Comparison of ENCODE assay signal across 21 cellular contexts in genomic region chr9:71941060-71941568, GRCh38. TPM values are rescaled to one million over a fixed set of nuclear protein-coding genes. Genes with fewer than 3 reads are reported as not detected.
DNase-seq lines count a peak whose midpoint lies in the region; ATAC-seq and TF ChIP-seq lines count a peak whose summit lies in the region.
"Had no signal": no experiment of that assay in that cellular context is flagged by ENCODE, and none has a peak within 500 bp of the region (broad histone marks: within the 10 kb centered on the region; RNA-seq: fewer than 3 reads in every experiment).

No MANE protein-coding gene starts in this region.

- ATAC-seq in PC-3 (no peak), foreskin keratinocyte (peak; percentile 13), right cardiac atrium (no peak), GM18858 (IDR thresholded peaks at IDR 0.05; ENCODE audit: unreplicated experiment) (no peak)
- ATAC-seq: left lobe of liver; stimulated activated naive B cell treated with anti-CD40 and anti-IgM and Interleukin-4, amounts not matched to agents 10 μg/mL and 1 μg/mL and 100 μg/mL, for 72 hours; T-cell had no signal

- H3K9ac ChIP-seq in PC-3 (ENCODE audit: low read length), result no peak overlapping the region

- POLR2A ChIA-PET in PC-3 (lab: Charles Lee; ENCODE audit: unreplicated experiment), result no interaction called here
- POLR2A ChIA-PET in activated CD4-positive, alpha-beta T cell treated with anti-CD3 and anti-CD28 coated beads, Interleukin-2, amount 10 ng/mL, durations not matched to agents 7 days and 5 days (lab: Charles Lee), result no interaction called here

- no peak overlapping the region for H3K4me3 ChIP-seq in PC-3 (ENCODE audit: low read length)
- no peak overlapping the region for H3K4me3 ChIP-seq in brain microvascular endothelial cell (ENCODE audit: low read depth, low read length)
- H3K4me3 ChIP-seq in right cardiac atrium (ENCODE audit: low read length), result no peak overlapping the region
- H3K4me3 ChIP-seq: MG63 had no signal

- intact Hi-C loops in PC-3 (cut with micrococcal nuclease) (no loop called here), right cardiac atrium (cut with DNase I) (no loop called here)

- H3K4me1 ChIP-seq in PC-3 (ENCODE audit: insufficient read depth, low read length), result peaks cover 36% of the 10 kb centered on the region
- peaks cover 69% of the 10 kb centered on the region for H3K4me1 ChIP-seq in foreskin keratinocyte
- H3K4me1 ChIP-seq in right cardiac atrium (ENCODE audit: control insufficient read depth, insufficient read depth, low read length), result no peaks in the 10 kb centered on the region

- H3K9me2 ChIP-seq in PC-3 (replicated peaks; ENCODE audit: low read length), result no peaks in the 10 kb centered on the region

- H3K27ac Mint-ChIP-seq in activated CD4-positive, alpha-beta T cell treated with anti-CD3 and anti-CD28 coated beads, Interleukin-2, amount 10 ng/mL, durations not matched to agents 7 days and 5 days, result no peak overlapping the region
- H3K27ac Mint-ChIP-seq: activated CD4-positive, alpha-beta T cell treated with anti-CD3 and anti-CD28 coated beads, Interleukin-2, amount 10 ng/mL, durations not matched to agents 24 days and 14 days; activated T-helper 2 cell treated with anti-CD3 and anti-CD28 coated beads, Interferon-gamma antibody, Interleukin-2, Interleukin-4, amounts not matched to agents 10 μg/mL and 5 μg/mL and 100 μg/mL, durations not matched to agents 14 hours and 24 hours and 36 hours; stimulated activated naive B cell treated with anti-CD40 and anti-IgM and Interleukin-4, amounts not matched to agents 10 μg/mL and 1 μg/mL and 100 μg/mL, for 72 hours; T-cell had no signal

- no peaks in the 10 kb centered on the region for H3K9me3 Mint-ChIP-seq in activated CD4-positive, alpha-beta T cell treated with anti-CD3 and anti-CD28 coated beads, Interleukin-2, amount 10 ng/mL, durations not matched to agents 7 days and 5 days
- H3K9me3 Mint-ChIP-seq: activated CD4-positive, alpha-beta T cell treated with anti-CD3 and anti-CD28 coated beads, Interleukin-2, amount 10 ng/mL, durations not matched to agents 24 days and 14 days; activated T-helper 2 cell treated with anti-CD3 and anti-CD28 coated beads, Interferon-gamma antibody, Interleukin-2, Interleukin-4, amounts not matched to agents 10 μg/mL and 5 μg/mL and 100 μg/mL, durations not matched to agents 14 hours and 24 hours and 36 hours; CD8-positive, alpha-beta memory T cell; nephron; stimulated activated naive B cell treated with anti-CD40 and anti-IgM and Interleukin-4, amounts not matched to agents 10 μg/mL and 1 μg/mL and 100 μg/mL, for 72 hours; T-cell had no signal

- no peaks in the 10 kb centered on the region for H3K27me3 ChIP-seq in PC-3 (ENCODE audit: low read length)
- no peaks in the 10 kb centered on the region for H3K27me3 ChIP-seq in brain microvascular endothelial cell (replicated peaks)
- H3K27me3 ChIP-seq in foreskin keratinocyte, result no peaks in the 10 kb centered on the region
- no peaks in the 10 kb centered on the region for H3K27me3 ChIP-seq in right cardiac atrium (ENCODE audit: control insufficient read depth, insufficient read depth)
- H3K27me3 ChIP-seq: MG63 had no signal

- H3K36me3 ChIP-seq in PC-3 (ENCODE audit: low read depth, low read length) (no peaks in the 10 kb centered on the region), brain microvascular endothelial cell (replicated peaks) (no peaks in the 10 kb centered on the region)
- H3K36me3 ChIP-seq: MG63 had no signal

- in situ Hi-C loops in brain microvascular endothelial cell (cut with HindIII; ENCODE audit: low pct_ligation_motif_present, low sequenced_read_pairs), result no loop called here

- H3K79me2 ChIP-seq in PC-3 (ENCODE audit: low read length), result peaks cover 21% of the 10 kb centered on the region

- no peaks in the 10 kb centered on the region for H3K36me3 Mint-ChIP-seq in activated CD4-positive, alpha-beta T cell treated with anti-CD3 and anti-CD28 coated beads, Interleukin-2, amount 10 ng/mL, durations not matched to agents 7 days and 5 days (ENCODE audit: low read depth)
- H3K36me3 Mint-ChIP-seq: CD8-positive, alpha-beta memory T cell; stimulated activated naive B cell treated with anti-CD40 and anti-IgM and Interleukin-4, amounts not matched to agents 10 μg/mL and 1 μg/mL and 100 μg/mL, for 72 hours had no signal

- H3K27ac ChIP-seq in PC-3 (ENCODE audit: low read length), result no peak overlapping the region
- no peak overlapping the region for H3K27ac ChIP-seq in brain microvascular endothelial cell
- no peak overlapping the region for H3K27ac ChIP-seq in foreskin keratinocyte
- H3K27ac ChIP-seq in right cardiac atrium (ENCODE audit: low read length), result no peak overlapping the region

- no peak overlapping the region for H2AFZ ChIP-seq in PC-3 (ENCODE audit: low read length)

- DNase-seq in EH (ENCODE audit: low read depth) (peak; percentile 73), PC-3 (peak; percentile 19), brain microvascular endothelial cell (peak; percentile 22), foreskin keratinocyte (peak in 1 of 2 donors; percentile 49), right cardiac atrium (no peak), NCI-H345 (lab: John Stamatoyannopoulos, UW) (no peak)
- DNase-seq in activated CD4-positive, alpha-beta T cell treated with anti-CD3 and anti-CD28 coated beads, Interleukin-2, amount 10 ng/mL, durations not matched to agents 7 days and 5 days, result no peak
- DNase-seq: activated CD4-positive, alpha-beta T cell treated with anti-CD3 and anti-CD28 coated beads, Interleukin-2, amount 10 ng/mL, durations not matched to agents 24 days and 14 days; CD8-positive, alpha-beta memory T cell; H7; MG63; midbrain; posterior cingulate gyrus; SHP77; stimulated activated CD4-positive, alpha-beta T cell treated with anti-CD3 and anti-CD28 coated beads, Interleukin-1b, Interleukin-23, amount 100 ng/mL, for 48 hours; stimulated activated naive B cell treated with anti-CD40 and anti-IgM and Interleukin-4, amounts not matched to agents 10 μg/mL and 1 μg/mL and 100 μg/mL, for 72 hours; T-cell had no signal

- H3K4me2 ChIP-seq in PC-3 (ENCODE audit: low read length), result 0 out of 2 replicates have a peak overlapping the region, but pooled peaks have one; percentile 17

- no peaks in the 10 kb centered on the region for H3K27me3 Mint-ChIP-seq in activated CD4-positive, alpha-beta T cell treated with anti-CD3 and anti-CD28 coated beads, Interleukin-2, amount 10 ng/mL, durations not matched to agents 7 days and 5 days
- H3K27me3 Mint-ChIP-seq: activated CD4-positive, alpha-beta T cell treated with anti-CD3 and anti-CD28 coated beads, Interleukin-2, amount 10 ng/mL, durations not matched to agents 24 days and 14 days; CD8-positive, alpha-beta memory T cell; stimulated activated naive B cell treated with anti-CD40 and anti-IgM and Interleukin-4, amounts not matched to agents 10 μg/mL and 1 μg/mL and 100 μg/mL, for 72 hours; T-cell had no signal

- BruUV-seq in PC-3 (replicated peaks; lab: Mats Ljungman, UMichigan), result no TSS peak

- CTCF ChIA-PET in PC-3 (lab: Charles Lee), result no interaction called here
- CTCF ChIA-PET in activated CD4-positive, alpha-beta T cell treated with anti-CD3 and anti-CD28 coated beads, Interleukin-2, amount 10 ng/mL, durations not matched to agents 7 days and 5 days (lab: Charles Lee), result no interaction called here

- 78% methylated on average over 2 of the region's 2 CpGs for WGBS in right cardiac atrium

- H3F3A ChIP-seq in PC-3 (ENCODE audit: low read length, unreplicated experiment), result no peaks in the 10 kb centered on the region

- TF ChIP-seq CTCF in PC-3 (conservative IDR thresholded peaks at IDR 0.05; ENCODE audit: low read depth, low read length) (no peak), brain microvascular endothelial cell (IDR thresholded peaks at IDR 0.05; ENCODE audit: low read depth, low read length, missing control alignments) (no peak), foreskin keratinocyte (conservative IDR thresholded peaks at IDR 0.05) (no peak)

- H3K4me1 Mint-ChIP-seq in activated CD4-positive, alpha-beta T cell treated with anti-CD3 and anti-CD28 coated beads, Interleukin-2, amount 10 ng/mL, durations not matched to agents 7 days and 5 days, result peaks cover 6% of the 10 kb centered on the region

- no peaks in the 10 kb centered on the region for H3K9me3 ChIP-seq in PC-3 (ENCODE audit: low read length)
- no peaks in the 10 kb centered on the region for H3K9me3 ChIP-seq in right cardiac atrium (ENCODE audit: control insufficient read depth, low read length)
- H3K9me3 ChIP-seq: MG63 had no signal

- H4K20me1 ChIP-seq in PC-3 (ENCODE audit: low read length), result no peaks in the 10 kb centered on the region

- H3K4me3 Mint-ChIP-seq in activated CD4-positive, alpha-beta T cell treated with anti-CD3 and anti-CD28 coated beads, Interleukin-2, amount 10 ng/mL, durations not matched to agents 7 days and 5 days, result no peak overlapping the region
- H3K4me3 Mint-ChIP-seq: activated CD4-positive, alpha-beta T cell treated with anti-CD3 and anti-CD28 coated beads, Interleukin-2, amount 10 ng/mL, durations not matched to agents 24 days and 14 days; CD8-positive, alpha-beta memory T cell; nephron; stimulated activated naive B cell treated with anti-CD40 and anti-IgM and Interleukin-4, amounts not matched to agents 10 μg/mL and 1 μg/mL and 100 μg/mL, for 72 hours; T-cell had no signal

RNA-seq across cellular contexts. Expression of gene C9orf85, which starts 29.7 kb away (rescaled TPM):
- total RNA-seq in PC-3 (2014; rRNA removed) (7.9 and 13.4 TPM in 2 replicates), foreskin keratinocyte (9.1 and 9.7 TPM in 2 replicates), right cardiac atrium (1 to 10 TPM; 6.3 to 8.3 (median 6.8) TPM)
- polyA plus RNA-seq in foreskin keratinocyte (7.8 and 9.5 TPM in 2 replicates), right cardiac atrium (7.6 TPM)
- total RNA-seq in activated CD4-positive, alpha-beta T cell treated with anti-CD3 and anti-CD28 coated beads, Interleukin-2, amount 10 ng/mL, durations not matched to agents 7 days and 5 days, result 10 to 100 TPM; 11.0 to 11.6 TPM

RNA-seq across cellular contexts. Expression of gene ABHD17B, which starts 30.1 kb away (rescaled TPM):
- total RNA-seq in PC-3 (2014; rRNA removed), result 10.0 and 11.6 TPM in 2 replicates
- 15.4 and 15.5 TPM in 2 replicates for total RNA-seq in foreskin keratinocyte
- polyA plus RNA-seq in foreskin keratinocyte, result 5.4 and 7.1 TPM in 2 replicates
- total RNA-seq in right cardiac atrium, result 10 to 100 TPM in 3 of 4 donors, 1 to 10 TPM in 1; 8.4 to 11.4 (median 10.6) TPM
- polyA plus RNA-seq in right cardiac atrium, result 4.8 TPM
- total RNA-seq in activated CD4-positive, alpha-beta T cell treated with anti-CD3 and anti-CD28 coated beads, Interleukin-2, amount 10 ng/mL, durations not matched to agents 7 days and 5 days, result 10 to 100 TPM; 21.5 to 21.6 TPM

Comparison
In these comparisons a context has a peak if more than half of its experiments do, and no peak if none do; other contexts are left out.
1. DNase-seq: peak in EH (single experiment), PC-3 (single experiment) and brain microvascular endothelial cell (single experiment); none in right cardiac atrium (0 of 3), activated CD4-positive, alpha-beta T cell treated with anti-CD3 and anti-CD28 coated beads, Interleukin-2, amount 10 ng/mL, durations not matched to agents 7 days and 5 days (single experiment) and NCI-H345 (single experiment).